ENCODE assay signal across 28 cellular contexts in genomic region chr3:33260104-33260503, GRCh38.
"Had no signal": no experiment of that assay in that cellular context is flagged by ENCODE, and none has a peak within 500 bp of the region (broad histone marks: within the 10 kb centered on the region; RNA-seq: fewer than 3 reads in every experiment).

No MANE protein-coding gene starts in this region.

- H3K27ac ChIP-seq: colonic mucosa, coronary artery, dorsolateral prefrontal cortex, epithelial cell of prostate, esophagus muscularis mucosa, esophagus squamous epithelium, foreskin keratinocyte, gastrocnemius medialis, gastroesophageal sphincter, heart left ventricle, heart right ventricle had no signal

- FAIRE-seq: colon, endothelial cell of umbilical vein, frontal cortex had no signal

- H3K4me1 ChIP-seq: colonic mucosa, esophagus muscularis mucosa, esophagus squamous epithelium, foreskin keratinocyte, gastrocnemius medialis, gastroesophageal sphincter, heart left ventricle, heart right ventricle had no signal

- H3K9me3 Mint-ChIP-seq: effector memory CD8-positive, alpha-beta T cell had no signal

- H3K9me3 ChIP-seq: colonic mucosa, esophagus squamous epithelium, gastrocnemius medialis had no signal

- H3K4me3 ChIP-seq: colonic mucosa, coronary artery, dorsolateral prefrontal cortex, esophagus muscularis mucosa, esophagus squamous epithelium, gastrocnemius medialis, gastroesophageal sphincter, heart left ventricle, heart right ventricle had no signal

- ATAC-seq: effector memory CD8-positive, alpha-beta T cell; esophagus mucosa; foreskin keratinocyte; gastrocnemius medialis; gastroesophageal sphincter; heart left ventricle; heart right ventricle had no signal

- H3K27ac Mint-ChIP-seq: dendritic cell treated with granulocyte-macrophage colony-stimulating factor and Interleukin-4, amounts not matched to agents 40 ng/mL and 50 ng/mL, for 4 days; effector memory CD8-positive, alpha-beta T cell; endodermal cell had no signal

- H3K36me3 ChIP-seq: colonic mucosa, esophagus muscularis mucosa, esophagus squamous epithelium, gastrocnemius medialis, gastroesophageal sphincter, heart left ventricle, heart right ventricle had no signal

- H3K27me3 ChIP-seq: colonic mucosa, esophagus muscularis mucosa, esophagus squamous epithelium, foreskin keratinocyte, gastroesophageal sphincter, heart left ventricle, heart right ventricle had no signal

- DNase-seq: colonic mucosa; cortex of kidney; dermis blood vessel endothelial cell; dorsolateral prefrontal cortex; effector CD4-positive, alpha-beta T cell; effector CD8-positive, alpha-beta T cell; effector memory CD4-positive, alpha-beta T cell; effector memory CD8-positive, alpha-beta T cell; endodermal cell; erythroblast; esophagus squamous epithelium; foreskin fibroblast; foreskin keratinocyte; foreskin melanocyte; gastrocnemius medialis; glutamatergic neuron; head of caudate nucleus; heart left ventricle; heart right ventricle had no signal

- H3K4me3 Mint-ChIP-seq: dendritic cell treated with granulocyte-macrophage colony-stimulating factor and Interleukin-4, amounts not matched to agents 40 ng/mL and 50 ng/mL, for 4 days; effector memory CD8-positive, alpha-beta T cell; endodermal cell had no signal
